24 cellular contexts compared by ENCODE assay signal in genomic region chr13:53873558-53873957, GRCh38.
DNase-seq lines count a peak whose midpoint lies in the region; ATAC-seq and TF ChIP-seq lines count a peak whose summit lies in the region.
"Had no signal": no experiment of that assay in that cellular context is flagged by ENCODE, and none has a peak within 500 bp of the region (broad histone marks: within the 10 kb centered on the region; RNA-seq: fewer than 3 reads in every experiment).

No MANE protein-coding gene starts in this region.

- H3K36me3 ChIP-seq in Caco-2 (ENCODE audit: control insufficient read depth, insufficient read depth, low read length) (no peaks in the 10 kb centered on the region), heart left ventricle (no peaks in the 10 kb centered on the region)
- H3K36me3 ChIP-seq: ascending aorta, pancreas had no signal

- H3K4me3 ChIP-seq in Caco-2 (ENCODE audit: low read depth, low read length): no peak overlapping the region
- H3K4me3 ChIP-seq in heart left ventricle: no peak overlapping the region
- H3K4me3 ChIP-seq: ascending aorta, pancreas had no signal

- 78 to 86% (median 84%) methylated on average over 14 to 15 of the region's 15 CpGs for WGBS in heart left ventricle, 4 donors

- no TSS peak for BruUV-seq in Caco-2 (replicated peaks; lab: Mats Ljungman, UMichigan)

- no peaks in the 10 kb centered on the region for H3K9me3 Mint-ChIP-seq in Caco-2 (ENCODE audit: unreplicated experiment)
- peaks cover 0 to 3% of the 10 kb centered on the region in 2 donors for H3K9me3 Mint-ChIP-seq in effector memory CD8-positive, alpha-beta T cell

- CTCF ChIA-PET in Caco-2 (lab: Charles Lee): no interaction called here

- H3K4me1 Mint-ChIP-seq in Caco-2 (ENCODE audit: low read depth, unreplicated experiment): no peaks in the 10 kb centered on the region
- no peaks in the 10 kb centered on the region for H3K4me1 Mint-ChIP-seq in effector memory CD8-positive, alpha-beta T cell (ENCODE audit: low read depth in 2 of 2)
- H3K4me1 Mint-ChIP-seq: CD14-positive monocyte; naive thymus-derived CD8-positive, alpha-beta T cell had no signal

- DNase-seq in Caco-2: peak; percentile 1 to 42
- DNase-seq in NCI-H1092 (lab: John Stamatoyannopoulos, UW): peak; percentile 6
- DNase-seq in NCI-H2171 (lab: John Stamatoyannopoulos, UW): peak; percentile 86
- peak; percentile 11 for DNase-seq in cerebellar cortex (ENCODE audit: low spot score)
- no peak for DNase-seq in effector memory CD8-positive, alpha-beta T cell
- no peak for DNase-seq in heart left ventricle
- DNase-seq: ACHN; activated CD4-positive, alpha-beta T cell treated with anti-CD3 and anti-CD28 coated beads, Interleukin-2, amount 50 U/mL, for 48 hours; activated naive CD4-positive, alpha-beta T cell treated with anti-CD3 and anti-CD28 coated beads, Interleukin-2, amount 50 U/mL, for 16 hours; DMS79; GOT3; mesenchymal stem cell; MM.1S; NCI-H524 treated with DMSO at 0.1 percent for 48 hours; pancreas; stimulated activated CD4-positive, alpha-beta T cell treated with anti-CD3 and anti-CD28 coated beads, Interleukin-1b, Interleukin-23, amount 100 ng/mL, for 48 hours; stimulated activated naive CD8-positive, alpha-beta T cell treated with anti-CD3 and anti-CD28 coated beads, Interleukin-15, Interleukin-2, amounts not matched to agents 100 U/mL and 50 U/mL, for 24 hours had no signal

- TF ChIP-seq CTCF in Caco-2 (IDR thresholded peaks at IDR 0.05; ENCODE audit: insufficient read depth in 1 of 2, low read depth in 1 of 2, low read length in 1 of 2, severe bottlenecking in 1 of 2, unreplicated experiment in 1 of 2) (no peak), heart left ventricle (IDR thresholded peaks at IDR 0.05) (no peak)

- H3K27me3 Mint-ChIP-seq in Caco-2 (ENCODE audit: insufficient read depth, unreplicated experiment): peaks cover 2% of the 10 kb centered on the region
- no peaks in the 10 kb centered on the region for H3K27me3 Mint-ChIP-seq in effector memory CD8-positive, alpha-beta T cell
- H3K27me3 Mint-ChIP-seq: naive thymus-derived CD8-positive, alpha-beta T cell; type B pancreatic cell had no signal

- no peaks in the 10 kb centered on the region for H3K4me1 ChIP-seq in Caco-2
- no peaks in the 10 kb centered on the region for H3K4me1 ChIP-seq in heart left ventricle
- H3K4me1 ChIP-seq: ascending aorta, pancreas had no signal

- POLR2A ChIA-PET in Caco-2 (lab: Charles Lee): no interaction called here

- no peak overlapping the region for H3K4me3 Mint-ChIP-seq in Caco-2 (ENCODE audit: unreplicated experiment)
- no peak overlapping the region for H3K4me3 Mint-ChIP-seq in effector memory CD8-positive, alpha-beta T cell
- H3K4me3 Mint-ChIP-seq: CD14-positive monocyte; naive thymus-derived CD8-positive, alpha-beta T cell; type B pancreatic cell had no signal

- no peak for TF ChIP-seq POLR2A in heart left ventricle (IDR thresholded peaks at IDR 0.05)

- no peak overlapping the region for H3K27ac Mint-ChIP-seq in Caco-2 (ENCODE audit: unreplicated experiment)
- no peak overlapping the region for H3K27ac Mint-ChIP-seq in effector memory CD8-positive, alpha-beta T cell
- H3K27ac Mint-ChIP-seq: CD14-positive monocyte; naive thymus-derived CD8-positive, alpha-beta T cell; type B pancreatic cell had no signal

- no peaks in the 10 kb centered on the region for H3K36me3 Mint-ChIP-seq in Caco-2 (ENCODE audit: insufficient read depth, unreplicated experiment)
- no peaks in the 10 kb centered on the region for H3K36me3 Mint-ChIP-seq in effector memory CD8-positive, alpha-beta T cell (ENCODE audit: insufficient read depth)
- H3K36me3 Mint-ChIP-seq: CD14-positive monocyte; naive thymus-derived CD8-positive, alpha-beta T cell; type B pancreatic cell had no signal

- no peaks in the 10 kb centered on the region for H3K9me3 ChIP-seq in Caco-2
- H3K9me3 ChIP-seq in heart left ventricle: no peaks in the 10 kb centered on the region
- H3K9me3 ChIP-seq: ascending aorta, pancreas had no signal

- no peak overlapping the region for H3K27ac ChIP-seq in heart left ventricle
- H3K27ac ChIP-seq: ascending aorta, pancreas had no signal

- ATAC-seq in effector memory CD8-positive, alpha-beta T cell (replicated peaks): no peak
- ATAC-seq in heart left ventricle (no peak), HG03432 (IDR thresholded peaks at IDR 0.05; ENCODE audit: unreplicated experiment) (no peak), GM18498 (IDR thresholded peaks at IDR 0.05; ENCODE audit: unreplicated experiment) (no peak)
- ATAC-seq: naive thymus-derived CD8-positive, alpha-beta T cell; pancreas; sciatic nerve; stimulated activated naive CD8-positive, alpha-beta T cell treated with anti-CD3 and anti-CD28 coated beads, Interleukin-15, Interleukin-2, amounts not matched to agents 100 U/mL and 50 U/mL, for 24 hours had no signal

- H3K27me3 ChIP-seq in Caco-2 (replicated peaks; ENCODE audit: control insufficient read depth, insufficient read depth, low read length) (no peaks in the 10 kb centered on the region), heart left ventricle (no peaks in the 10 kb centered on the region)
- H3K27me3 ChIP-seq: ascending aorta, pancreas had no signal

- intact Hi-C loops in Caco-2 (cut with micrococcal nuclease; ENCODE audit: unreplicated experiment): loop anchor here (2.0 kb wide), 1 partner anchor 37 kb away; no protein-coding TSS in a partner anchor
- intact Hi-C loops in heart left ventricle (cut with DNase I): no loop called here

Comparison
In these comparisons a context has a peak if more than half of its experiments do, and no peak if none do; other contexts are left out.
1. DNase-seq: peak in Caco-2 (2 of 2), NCI-H1092 (single experiment), NCI-H2171 (single experiment) and cerebellar cortex (single experiment); none in effector memory CD8-positive, alpha-beta T cell (0 of 3) and heart left ventricle (0 of 5).